In genomic region chr14:101716956-101717662, GRCh38 we compare ENCODE assay signal across 19 cellular contexts. TPM values are rescaled to one million over a fixed set of nuclear protein-coding genes. Genes with fewer than 3 reads are reported as not detected.
DNase-seq lines count a peak whose midpoint lies in the region; ATAC-seq, FAIRE-seq and TF ChIP-seq lines count a peak whose summit lies in the region.
"Had no signal": no experiment of that assay in that cellular context is flagged by ENCODE, and none has a peak within 500 bp of the region (broad histone marks: within the 10 kb centered on the region; RNA-seq: fewer than 3 reads in every experiment).

No MANE protein-coding gene starts in this region.

- H3K9me3 ChIP-seq in neuron (ENCODE audit: low read length) (no peaks in the 10 kb centered on the region), A673 (ENCODE audit: low read depth, low read length, poor library complexity, severe bottlenecking) (no peaks in the 10 kb centered on the region)
- H3K9me3 ChIP-seq: mucosa of descending colon, psoas muscle had no signal

- H3K4me3 ChIP-seq in neuron (ENCODE audit: low read length) (no peak overlapping the region), A673 (ENCODE audit: low read depth, low read length, poor library complexity, severe bottlenecking) (no peak overlapping the region)
- H3K4me3 ChIP-seq: mucosa of descending colon, psoas muscle had no signal

- H3K36me3 ChIP-seq in neuron (ENCODE audit: insufficient read depth, low read length) (no peaks in the 10 kb centered on the region), A673 (ENCODE audit: insufficient read depth, low read length, poor library complexity, severe bottlenecking) (no peaks in the 10 kb centered on the region)

- no peak for FAIRE-seq in HTR-8/SVneo (lab: Jason Lieb, UNC)
- FAIRE-seq: keratinocyte had no signal

- H3K4me1 Mint-ChIP-seq in effector memory CD8-positive, alpha-beta T cell (ENCODE audit: low read depth in 2 of 2), result peaks cover 45 to 51% of the 10 kb centered on the region in 2 donors

- peak overlapping the region; percentile 87 to 88 for H3K27ac Mint-ChIP-seq in effector memory CD8-positive, alpha-beta T cell

- POLR2A ChIA-PET in A673 (lab: Charles Lee; ENCODE audit: low non-redundant PET), result no interaction called here

- H3K9me3 Mint-ChIP-seq in effector memory CD8-positive, alpha-beta T cell, result no peaks in the 10 kb centered on the region

- CTCF ChIA-PET in A673 (lab: Charles Lee), result no interaction called here

- H3K27ac ChIP-seq in A673 (ENCODE audit: low read depth, low read length, poor library complexity, severe bottlenecking), result no peak overlapping the region
- H3K27ac ChIP-seq: psoas muscle had no signal

- H2AFZ ChIP-seq in neuron (ENCODE audit: low read depth, low read length), result peak overlapping the region; percentile 4

- no peaks in the 10 kb centered on the region for H3K4me1 ChIP-seq in neuron (ENCODE audit: insufficient read depth, low read length)
- H3K4me1 ChIP-seq in A673 (ENCODE audit: insufficient read depth, low read length, poor library complexity, severe bottlenecking), result no peaks in the 10 kb centered on the region

- H3K4me3 Mint-ChIP-seq in effector memory CD8-positive, alpha-beta T cell, result peak overlapping the region; percentile 55 to 59

- no peak for TF ChIP-seq CTCF in A673 (conservative IDR thresholded peaks at IDR 0.05; ENCODE audit: low read depth, low read length)

- no peaks in the 10 kb centered on the region for H3K27me3 Mint-ChIP-seq in effector memory CD8-positive, alpha-beta T cell

- peaks cover 30% of the 10 kb centered on the region for H3K36me3 Mint-ChIP-seq in effector memory CD8-positive, alpha-beta T cell (ENCODE audit: insufficient read depth)

- H3K27me3 ChIP-seq in neuron (ENCODE audit: insufficient read depth, low read length) (no peaks in the 10 kb centered on the region), A673 (replicated peaks; ENCODE audit: insufficient read depth, low read depth, low read length, poor library complexity) (no peaks in the 10 kb centered on the region)

- DNase-seq in ELR (ENCODE audit: low read depth) (peak; percentile 50), RKO (ENCODE audit: low spot score) (peak; percentile 29), A673 (ENCODE audit: low spot score) (no peak), OCI-M2 (lab: John Stamatoyannopoulos, UW; ENCODE audit: unreplicated experiment) (no peak), HTR-8/SVneo (ENCODE audit: insufficient read length, low spot score) (no peak)
- no peak for DNase-seq in effector memory CD8-positive, alpha-beta T cell
- DNase-seq: activated CD4-positive, alpha-beta T cell treated with anti-CD3 and anti-CD28 coated beads for 1 hour; activated T-cell treated with anti-CD3 and anti-CD28 coated beads, Interleukin-2, amount 50 U/mL, for 1 hour; C1 segment of cervical spinal cord; DND-41; erythroblast; glutamatergic neuron; MM.1S; mucosa of descending colon; NCI-H2081 treated with DMSO at 0.1 percent for 48 hours; psoas muscle had no signal

- intact Hi-C loops in A673 (cut with micrococcal nuclease; ENCODE audit: unreplicated experiment), result no loop called here

- BruUV-seq in A673 (replicated peaks; lab: Mats Ljungman, UMichigan), result no TSS peak

- no peak for ATAC-seq in effector memory CD8-positive, alpha-beta T cell (replicated peaks)
- ATAC-seq in HG03196 (IDR thresholded peaks at IDR 0.05; ENCODE audit: unreplicated experiment), result no peak
- ATAC-seq: psoas muscle had no signal

RNA-seq across cellular contexts. Expression of gene PPP2R5C, which starts 44.4 kb away (rescaled TPM):
- total RNA-seq in A673 (2021), result 113 and 124 TPM in 2 replicates

Comparison
In these comparisons a context has a peak if more than half of its experiments do, and no peak if none do; other contexts are left out.
1. DNase-seq: peak in ELR (single experiment) and RKO (single experiment); none in effector memory CD8-positive, alpha-beta T cell (0 of 3), A673 (single experiment), OCI-M2 (single experiment) and HTR-8/SVneo (single experiment).